Comparison of ENCODE assay signal across 2 cellular contexts in genomic region chr15:50181983-50182232, GRCh38.
A peak's percentile ranks its signal among the peaks of the same experiment; 100 is the strongest.
TF ChIP-seq lines count a peak whose summit lies in the region.

Gene SLC27A2 (plus strand): TSS chr15:50182196. CDS start chr15:50182428, 232 bp downstream.

TF ChIP-seq in K562, 482 proteins besides CTCF, POLR2A, EP300 and RAD21 (continued from another document and continues in another):
- TF ChIP-seq ZBTB1 (CRISPR knock-in tag; IDR thresholded peaks at IDR 0.05; ENCODE audit: borderline replicate concordance, low read depth) (no peak), MTA3 (IDR thresholded peaks at IDR 0.05; ENCODE audit: borderline replicate concordance) (no peak), BRD4 (IDR thresholded peaks at IDR 0.05) (0 out of 2 replicates have a peak, but pooled peaks have one; percentile 33), RBM15 (IDR thresholded peaks at IDR 0.05; ENCODE audit: insufficient read depth, low read length) (no peak), HMG20B (CRISPR knock-in tag; IDR thresholded peaks at IDR 0.05) (no peak), HNRNPLL (IDR thresholded peaks at IDR 0.05; ENCODE audit: low read depth, low read length, poor library complexity, severe bottlenecking) (no peak), ZNF77 (CRISPR knock-in tag; IDR thresholded peaks at IDR 0.05) (no peak), ELF1 (tag; IDR thresholded peaks at IDR 0.05) (0 out of 2 replicates have a peak, but pooled peaks have one; percentile 17), CBFA2T3 (IDR thresholded peaks at IDR 0.05) (0 out of 2 replicates have a peak, but pooled peaks have one; percentile 18), EP400 (IDR thresholded peaks at IDR 0.05) (peak; percentile 54; the same call in 1 of the 2 replicates), PPARD (CRISPR knock-in tag; IDR thresholded peaks at IDR 0.05) (no peak), TRIM24 (IDR thresholded peaks at IDR 0.05) (no peak), XRCC3 (IDR thresholded peaks at IDR 0.05) (no peak), ARHGAP35 (IDR thresholded peaks at IDR 0.05; ENCODE audit: partially characterized antibody) (no peak), JUND (IDR thresholded peaks at IDR 0.05; ENCODE audit: borderline replicate concordance, low read depth, low read length) (no peak), JUND (tag; IDR thresholded peaks at IDR 0.05; ENCODE audit: borderline replicate concordance, low read depth, low read length) (no peak; the same call in 2 of the 3 replicates), NFATC3 (IDR thresholded peaks at IDR 0.05) (no peak), BACH1 (tag; IDR thresholded peaks at IDR 0.05) (no peak), WHSC1 (IDR thresholded peaks at IDR 0.05; ENCODE audit: low read length) (no peak), XRCC5 (IDR thresholded peaks at IDR 0.05; ENCODE audit: low read depth, low read length) (no peak), PHF20 (IDR thresholded peaks at IDR 0.05; ENCODE audit: partially characterized antibody) (no peak), TEAD1 (CRISPR knock-in tag; IDR thresholded peaks at IDR 0.05) (peak in 1 of 2 experiments; percentile 68; a peak in 1 of 4 replicates), ZNF23 (CRISPR knock-in tag; IDR thresholded peaks at IDR 0.05) (no peak), STAG1 (CRISPR knock-in tag; IDR thresholded peaks at IDR 0.05; ENCODE audit: borderline replicate concordance) (peak; percentile 54; the same call in 1 of the 2 replicates), NCOA6 (IDR thresholded peaks at IDR 0.05) (no peak), GATAD2A (IDR thresholded peaks at IDR 0.05) (no peak), ZNF41 (CRISPR knock-in tag; conservative IDR thresholded peaks at IDR 0.05) (no peak), MYC (IDR thresholded peaks at IDR 0.05; ENCODE audit: low read depth, low read length) (peak; percentile 90), MYC (CRISPR knock-in tag; IDR thresholded peaks at IDR 0.05; ENCODE audit: borderline replicate concordance, low read depth) (no peak; the same call in 1 of the 2 replicates), PYGO2 (tag; IDR thresholded peaks at IDR 0.05) (no peak), TAF15 (IDR thresholded peaks at IDR 0.05; ENCODE audit: low read depth, low read length) (no peak), RBM14 (IDR thresholded peaks at IDR 0.05; ENCODE audit: borderline replicate concordance, insufficient read depth, low read depth, low read length) (no peak)
- TF ChIP-seq, protein P1, sequence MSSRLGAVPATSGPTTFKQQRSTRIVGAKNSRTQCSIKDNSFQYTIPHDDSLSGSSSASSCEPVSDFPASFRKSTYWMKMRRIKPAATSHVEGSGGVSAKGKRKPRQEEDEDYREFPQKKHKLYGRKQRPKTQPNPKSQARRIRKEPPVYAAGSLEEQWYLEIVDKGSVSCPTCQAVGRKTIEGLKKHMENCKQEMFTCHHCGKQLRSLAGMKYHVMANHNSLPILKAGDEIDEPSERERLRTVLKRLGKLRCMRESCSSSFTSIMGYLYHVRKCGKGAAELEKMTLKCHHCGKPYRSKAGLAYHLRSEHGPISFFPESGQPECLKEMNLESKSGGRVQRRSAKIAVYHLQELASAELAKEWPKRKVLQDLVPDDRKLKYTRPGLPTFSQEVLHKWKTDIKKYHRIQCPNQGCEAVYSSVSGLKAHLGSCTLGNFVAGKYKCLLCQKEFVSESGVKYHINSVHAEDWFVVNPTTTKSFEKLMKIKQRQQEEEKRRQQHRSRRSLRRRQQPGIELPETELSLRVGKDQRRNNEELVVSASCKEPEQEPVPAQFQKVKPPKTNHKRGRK (tag; IDR thresholded peaks at IDR 0.05): no peak
- TF ChIP-seq, protein P2, sequence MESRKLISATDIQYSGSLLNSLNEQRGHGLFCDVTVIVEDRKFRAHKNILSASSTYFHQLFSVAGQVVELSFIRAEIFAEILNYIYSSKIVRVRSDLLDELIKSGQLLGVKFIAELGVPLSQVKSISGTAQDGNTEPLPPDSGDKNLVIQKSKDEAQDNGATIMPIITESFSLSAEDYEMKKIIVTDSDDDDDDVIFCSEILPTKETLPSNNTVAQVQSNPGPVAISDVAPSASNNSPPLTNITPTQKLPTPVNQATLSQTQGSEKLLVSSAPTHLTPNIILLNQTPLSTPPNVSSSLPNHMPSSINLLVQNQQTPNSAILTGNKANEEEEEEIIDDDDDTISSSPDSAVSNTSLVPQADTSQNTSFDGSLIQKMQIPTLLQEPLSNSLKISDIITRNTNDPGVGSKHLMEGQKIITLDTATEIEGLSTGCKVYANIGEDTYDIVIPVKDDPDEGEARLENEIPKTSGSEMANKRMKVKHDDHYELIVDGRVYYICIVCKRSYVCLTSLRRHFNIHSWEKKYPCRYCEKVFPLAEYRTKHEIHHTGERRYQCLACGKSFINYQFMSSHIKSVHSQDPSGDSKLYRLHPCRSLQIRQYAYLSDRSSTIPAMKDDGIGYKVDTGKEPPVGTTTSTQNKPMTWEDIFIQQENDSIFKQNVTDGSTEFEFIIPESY (CRISPR knock-in tag; IDR thresholded peaks at IDR 0.05): peak; percentile 98
- TF ChIP-seq, protein P3, sequence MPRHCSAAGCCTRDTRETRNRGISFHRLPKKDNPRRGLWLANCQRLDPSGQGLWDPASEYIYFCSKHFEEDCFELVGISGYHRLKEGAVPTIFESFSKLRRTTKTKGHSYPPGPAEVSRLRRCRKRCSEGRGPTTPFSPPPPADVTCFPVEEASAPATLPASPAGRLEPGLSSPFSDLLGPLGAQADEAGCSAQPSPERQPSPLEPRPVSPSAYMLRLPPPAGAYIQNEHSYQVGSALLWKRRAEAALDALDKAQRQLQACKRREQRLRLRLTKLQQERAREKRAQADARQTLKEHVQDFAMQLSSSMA (CRISPR knock-in tag; IDR thresholded peaks at IDR 0.05): no peak
- TF ChIP-seq, protein P4, sequence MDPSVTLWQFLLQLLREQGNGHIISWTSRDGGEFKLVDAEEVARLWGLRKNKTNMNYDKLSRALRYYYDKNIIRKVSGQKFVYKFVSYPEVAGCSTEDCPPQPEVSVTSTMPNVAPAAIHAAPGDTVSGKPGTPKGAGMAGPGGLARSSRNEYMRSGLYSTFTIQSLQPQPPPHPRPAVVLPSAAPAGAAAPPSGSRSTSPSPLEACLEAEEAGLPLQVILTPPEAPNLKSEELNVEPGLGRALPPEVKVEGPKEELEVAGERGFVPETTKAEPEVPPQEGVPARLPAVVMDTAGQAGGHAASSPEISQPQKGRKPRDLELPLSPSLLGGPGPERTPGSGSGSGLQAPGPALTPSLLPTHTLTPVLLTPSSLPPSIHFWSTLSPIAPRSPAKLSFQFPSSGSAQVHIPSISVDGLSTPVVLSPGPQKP (CRISPR knock-in tag; IDR thresholded peaks at IDR 0.05): no peak
- TF ChIP-seq, protein P5, sequence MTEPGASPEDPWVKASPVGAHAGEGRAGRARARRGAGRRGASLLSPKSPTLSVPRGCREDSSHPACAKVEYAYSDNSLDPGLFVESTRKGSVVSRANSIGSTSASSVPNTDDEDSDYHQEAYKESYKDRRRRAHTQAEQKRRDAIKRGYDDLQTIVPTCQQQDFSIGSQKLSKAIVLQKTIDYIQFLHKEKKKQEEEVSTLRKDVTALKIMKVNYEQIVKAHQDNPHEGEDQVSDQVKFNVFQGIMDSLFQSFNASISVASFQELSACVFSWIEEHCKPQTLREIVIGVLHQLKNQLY (CRISPR knock-in tag; conservative IDR thresholded peaks at IDR 0.05): 0 out of 4 replicates have a peak, but pooled peaks of 1 of the 2 experiments have one; percentile 34

TF ChIP-seq in HepG2, 621 proteins besides CTCF, POLR2A, EP300 and RAD21 (continued from another document and continues in another):
- TF ChIP-seq, protein P2 (CRISPR knock-in tag; IDR thresholded peaks at IDR 0.05): no peak
- TF ChIP-seq ZNF225 (CRISPR knock-in tag; IDR thresholded peaks at IDR 0.05) (no peak), HES4 (CRISPR knock-in tag; IDR thresholded peaks at IDR 0.05; ENCODE audit: borderline replicate concordance) (no peak; the same call in 1 of the 2 replicates), SNRNP70 (IDR thresholded peaks at IDR 0.05; ENCODE audit: low read depth, low read length) (no peak), ZNF574 (CRISPR knock-in tag; IDR thresholded peaks at IDR 0.05) (peak; percentile 85), STAG1 (CRISPR knock-in tag; IDR thresholded peaks at IDR 0.05) (peak; percentile 68), GTF3A (CRISPR knock-in tag; conservative IDR thresholded peaks at IDR 0.05) (no peak), ZNF549 (CRISPR knock-in tag; IDR thresholded peaks at IDR 0.05) (no peak), CHCHD3 (CRISPR knock-in tag; IDR thresholded peaks at IDR 0.05) (no peak), RFX3 (CRISPR knock-in tag; IDR thresholded peaks at IDR 0.05) (no peak), NFATC3 (CRISPR knock-in tag; IDR thresholded peaks at IDR 0.05) (no peak), ZNF660 (CRISPR knock-in tag; IDR thresholded peaks at IDR 0.05; ENCODE audit: borderline replicate concordance, low read depth) (no peak), ZNF724P (CRISPR knock-in tag; IDR thresholded peaks at IDR 0.05; ENCODE audit: borderline replicate concordance) (0 out of 2 replicates have a peak, but pooled peaks have one; percentile 35), TARDBP (CRISPR knock-in tag; IDR thresholded peaks at IDR 0.05) (no peak), HNRNPH1 (optimal IDR thresholded peaks at IDR 0.05; ENCODE audit: low read depth, low read length) (no peak), ZNF773 (CRISPR knock-in tag; IDR thresholded peaks at IDR 0.05; ENCODE audit: borderline replicate concordance) (0 out of 2 replicates have a peak, but pooled peaks have one; percentile 17), ZNF292 (CRISPR knock-in tag; IDR thresholded peaks at IDR 0.05; ENCODE audit: borderline replicate concordance, low read depth) (no peak), CREM (IDR thresholded peaks at IDR 0.05) (no peak), CREM (CRISPR knock-in tag; IDR thresholded peaks at IDR 0.05) (no peak), ZNF687 (CRISPR knock-in tag; IDR thresholded peaks at IDR 0.05) (no peak; the same call in 1 of the 2 replicates), ZIK1 (CRISPR knock-in tag; IDR thresholded peaks at IDR 0.05; ENCODE audit: borderline replicate concordance, low read depth) (no peak), SNAPC5 (CRISPR knock-in tag; IDR thresholded peaks at IDR 0.05; ENCODE audit: borderline replicate concordance) (no peak), HNRNPUL1 (IDR thresholded peaks at IDR 0.05; ENCODE audit: low read depth, low read length) (no peak)
- TF ChIP-seq, protein P6, sequence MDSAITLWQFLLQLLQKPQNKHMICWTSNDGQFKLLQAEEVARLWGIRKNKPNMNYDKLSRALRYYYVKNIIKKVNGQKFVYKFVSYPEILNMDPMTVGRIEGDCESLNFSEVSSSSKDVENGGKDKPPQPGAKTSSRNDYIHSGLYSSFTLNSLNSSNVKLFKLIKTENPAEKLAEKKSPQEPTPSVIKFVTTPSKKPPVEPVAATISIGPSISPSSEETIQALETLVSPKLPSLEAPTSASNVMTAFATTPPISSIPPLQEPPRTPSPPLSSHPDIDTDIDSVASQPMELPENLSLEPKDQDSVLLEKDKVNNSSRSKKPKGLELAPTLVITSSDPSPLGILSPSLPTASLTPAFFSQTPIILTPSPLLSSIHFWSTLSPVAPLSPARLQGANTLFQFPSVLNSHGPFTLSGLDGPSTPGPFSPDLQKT (CRISPR knock-in tag; IDR thresholded peaks at IDR 0.05; ENCODE audit: borderline replicate concordance): no peak
